ENCODE assay signal across 9 cellular contexts in the genomic region with DNA sequence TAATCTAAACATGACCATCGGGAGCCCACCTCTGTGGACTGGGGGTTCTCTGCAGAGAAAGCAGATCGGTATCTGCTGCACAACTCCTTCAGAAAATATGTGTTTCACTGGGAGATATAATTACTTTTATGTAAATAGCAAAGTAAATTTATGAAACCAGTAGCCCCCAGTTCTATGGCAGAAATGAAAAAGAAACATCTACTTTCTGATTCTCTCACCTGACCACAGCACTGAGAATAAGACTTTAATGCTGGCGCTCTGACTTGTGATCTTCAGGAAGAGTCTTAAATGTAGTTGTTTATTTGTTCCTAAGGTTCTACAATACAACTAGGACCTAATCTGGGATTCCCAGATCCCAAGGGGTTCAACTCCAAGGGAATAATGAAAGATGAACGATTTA.
DNase-seq lines count a peak whose midpoint lies in the region; ATAC-seq lines count a peak whose summit lies in the region.
"Had no signal": no experiment of that assay in that cellular context is flagged by ENCODE, and none has a peak within 500 bp of the region (broad histone marks: within the 10 kb centered on the region; RNA-seq: fewer than 3 reads in every experiment).

No MANE protein-coding gene starts in this region.

- H3K27me3 Mint-ChIP-seq in stimulated activated memory B cell treated with anti-CD40 and anti-IgM and Interleukin-4, amounts not matched to agents 10 μg/mL and 1 μg/mL and 100 μg/mL, for 72 hours: no peaks in the 10 kb centered on the region

- peak overlapping the region; percentile 25 for H3K4me3 Mint-ChIP-seq in stimulated activated memory B cell treated with anti-CD40 and anti-IgM and Interleukin-4, amounts not matched to agents 10 μg/mL and 1 μg/mL and 100 μg/mL, for 72 hours

- peak overlapping the region; percentile 63 for H3K27ac Mint-ChIP-seq in stimulated activated memory B cell treated with anti-CD40 and anti-IgM and Interleukin-4, amounts not matched to agents 10 μg/mL and 1 μg/mL and 100 μg/mL, for 72 hours

- no peaks in the 10 kb centered on the region for H3K36me3 Mint-ChIP-seq in stimulated activated memory B cell treated with anti-CD40 and anti-IgM and Interleukin-4, amounts not matched to agents 10 μg/mL and 1 μg/mL and 100 μg/mL, for 72 hours

- H3K9me3 Mint-ChIP-seq in stimulated activated memory B cell treated with anti-CD40 and anti-IgM and Interleukin-4, amounts not matched to agents 10 μg/mL and 1 μg/mL and 100 μg/mL, for 72 hours: peaks cover 2% of the 10 kb centered on the region

- DNase-seq in activated gamma-delta T cell (lab: John Stamatoyannopoulos, UW): no peak
- no peak for DNase-seq in NCI-H146 (lab: John Stamatoyannopoulos, UW)
- DNase-seq in NCI-H2029 treated with DMSO at 0.1 percent for 48 hours (lab: John Stamatoyannopoulos, UW): no peak
- DNase-seq: PC-9, T1000 had no signal

- H3K4me1 Mint-ChIP-seq in stimulated activated memory B cell treated with anti-CD40 and anti-IgM and Interleukin-4, amounts not matched to agents 10 μg/mL and 1 μg/mL and 100 μg/mL, for 72 hours: peaks cover 60% of the 10 kb centered on the region

- ATAC-seq in GM19025 (IDR thresholded peaks at IDR 0.05; ENCODE audit: low read depth, unreplicated experiment) (peak; percentile 58), GM21786 (IDR thresholded peaks at IDR 0.05; ENCODE audit: unreplicated experiment) (peak; percentile 76), HG03135 (IDR thresholded peaks at IDR 0.05; ENCODE audit: unreplicated experiment) (peak; percentile 73)
- ATAC-seq in stimulated activated memory B cell treated with anti-CD40 and anti-IgM and Interleukin-4, amounts not matched to agents 10 μg/mL and 1 μg/mL and 100 μg/mL, for 72 hours: peak; percentile 49
